In genomic region chr5:178627259-178627598, GRCh38 we compare ENCODE assay signal across 8 cellular contexts. TPM values are rescaled to one million over a fixed set of nuclear protein-coding genes. Genes with fewer than 3 reads are reported as not detected.
DNase-seq lines count a peak whose midpoint lies in the region; ATAC-seq and TF ChIP-seq lines count a peak whose summit lies in the region.

No MANE protein-coding gene starts in this region.

- H3K9me3 ChIP-seq in H9 (ENCODE audit: control insufficient read depth, low read depth, low read length) (no peaks in the 10 kb centered on the region), SK-N-MC (ENCODE audit: low read depth, low read length) (no peaks in the 10 kb centered on the region; the same call in 1 of the 2 replicates)

- no peaks in the 10 kb centered on the region for H4K20me1 ChIP-seq in H9 (ENCODE audit: control insufficient read depth, insufficient read depth, insufficient read length)

- no peak overlapping the region for H2BK120ac ChIP-seq in H9 (ENCODE audit: low read depth, low read length, poor library complexity, severe bottlenecking)

- DNase-seq in H9 (no peak), SK-N-MC (ENCODE audit: low read depth, low spot score) (no peak), foreskin keratinocyte (no peak), posterior cingulate gyrus (no peak)
- DNase-seq in activated CD8-positive, alpha-beta memory T cell treated with anti-CD3 and anti-CD28 coated beads, Interleukin-2, amount 50 U/mL, for 48 hours: no peak

- H3T11ph ChIP-seq in H9 (ENCODE audit: low read length): peak overlapping the region; percentile 22

- peak overlapping the region; percentile 74 to 96 for H3K4me3 Mint-ChIP-seq in H9

- peak overlapping the region; percentile 52 for H3K18ac ChIP-seq in H9 (ENCODE audit: insufficient read length, low read depth, low read length)

- no peak overlapping the region for H2BK20ac ChIP-seq in H9 (ENCODE audit: low read depth, low read length, poor library complexity, severe bottlenecking)

- H3K23me2 ChIP-seq in H9 (ENCODE audit: insufficient read length, low read depth, low read length, poor library complexity, severe bottlenecking): peaks cover 11% of the 10 kb centered on the region

- H3K4me2 ChIP-seq in H9 (ENCODE audit: insufficient read depth, insufficient read length, low read length): peak overlapping the region; percentile 75

- intact Hi-C loops in posterior cingulate gyrus (cut with DNase I): loop anchor here (2.0 to 10.0 kb wide), 3 partner anchors 108 to 928 kb away; partner anchors contain the start of genes RUFY1 and ZNF354A

- H3K4me1 ChIP-seq in H9 (ENCODE audit: insufficient read depth, low read length) (peaks cover 9% of the 10 kb centered on the region; the same call in 1 of the 2 replicates), foreskin keratinocyte (peaks cover 8% of the 10 kb centered on the region)

- H4K8ac ChIP-seq in H9 (replicated peaks; ENCODE audit: insufficient read length, low read depth, low read length): no peak overlapping the region

- no peak overlapping the region for H2BK12ac ChIP-seq in H9 (ENCODE audit: insufficient read length, low read depth, low read length)

- H3K27ac Mint-ChIP-seq in H9: peak overlapping the region in 1 of 3 experiments; percentile 60; a peak in 1 of 7 replicates

- H2AK5ac ChIP-seq in H9 (ENCODE audit: insufficient read length, low read length): no peak overlapping the region

- peak overlapping the region; percentile 66; the same call in 1 of the 2 replicates for H3K14ac ChIP-seq in H9 (ENCODE audit: insufficient read depth, low read length)

- H4K5ac ChIP-seq in H9 (ENCODE audit: insufficient read length, low read depth, low read length): no peak overlapping the region

- H3K36me3 ChIP-seq in SK-N-MC (ENCODE audit: insufficient read depth, low read length): peaks cover 10% of the 10 kb centered on the region

- H3K79me2 ChIP-seq in H9 (ENCODE audit: insufficient read depth, low read length): peaks cover 10% of the 10 kb centered on the region; the same call in 1 of the 2 replicates

- H3K56ac ChIP-seq in H9 (ENCODE audit: insufficient read length, low read depth, low read length): no peak overlapping the region

- H3K4me1 Mint-ChIP-seq in H9: peaks cover 23 to 36% of the 10 kb centered on the region in 2 experiments

- WGBS in H9 (ENCODE audit: extremely low coverage, insufficient read length, low lambda C conversion rate): no CpG with 5 or more reads among the region's 20 CpGs

- H3K79me1 ChIP-seq in H9 (ENCODE audit: insufficient read depth, low read depth, low read length, poor library complexity, severe bottlenecking): peaks cover 4% of the 10 kb centered on the region

- H3K27me3 ChIP-seq in H9 (ENCODE audit: insufficient read depth, low read length) (no peaks in the 10 kb centered on the region), foreskin keratinocyte (no peaks in the 10 kb centered on the region)

- no peak overlapping the region for H4K91ac ChIP-seq in H9 (ENCODE audit: insufficient read length, low read depth, low read length)

- no peak overlapping the region for H2BK5ac ChIP-seq in H9 (ENCODE audit: insufficient read length, low read length)

- H3K4me3 ChIP-seq in SK-N-MC (peak overlapping the region; percentile 57; the same call in 1 of the 2 replicates), skin epidermis (peak overlapping the region; percentile 62 to 95 (median 85))

- H3K27me3 Mint-ChIP-seq in H9 (ENCODE audit: low read depth): peaks cover 47% of the 10 kb centered on the region

- no peak for TF ChIP-seq CTCF in H9 (conservative IDR thresholded peaks at IDR 0.05)
- TF ChIP-seq CTCF in foreskin keratinocyte (conservative IDR thresholded peaks at IDR 0.05): no peak

- no peak overlapping the region for H3K27ac ChIP-seq in H9 (ENCODE audit: insufficient read length, low read depth, low read length)
- no peak overlapping the region for H3K27ac ChIP-seq in SK-N-MC
- H3K27ac ChIP-seq in foreskin keratinocyte: peak overlapping the region; percentile 80
- H3K27ac ChIP-seq in skin epidermis: peak overlapping the region in 20 of 21 experiments; percentile 61 to 100 (median 98)

- no peak overlapping the region for H3K23ac ChIP-seq in H9 (ENCODE audit: insufficient read length, low read depth, low read length)

- H3K9ac ChIP-seq in H9 (ENCODE audit: extremely low read depth, insufficient read length, low read length): no peak overlapping the region
- no peak overlapping the region for H3K9ac ChIP-seq in SK-N-MC (ENCODE audit: insufficient read length)

- H2AFZ ChIP-seq in H9 (ENCODE audit: low read length): no peak overlapping the region

- no peak overlapping the region for H3K4ac ChIP-seq in H9 (ENCODE audit: low read depth, low read length)

- peaks cover 0 to 6% of the 10 kb centered on the region in 2 experiments; a peak in 3 of 5 replicates for H3K9me3 Mint-ChIP-seq in H9

- ATAC-seq in foreskin keratinocyte (no peak), HG03025 (IDR thresholded peaks at IDR 0.05; ENCODE audit: low FRiP score, unreplicated experiment) (no peak), HG02973 (IDR thresholded peaks at IDR 0.05; ENCODE audit: unreplicated experiment) (no peak)

- no peak overlapping the region for H2BK15ac ChIP-seq in H9 (ENCODE audit: low read depth, low read length)

- H3K36me3 Mint-ChIP-seq in H9 (ENCODE audit: insufficient read depth in 1 of 3, low read depth in 3 of 3): peaks cover 0 to 8% (median 4%) of the 10 kb centered on the region in 3 experiments; a peak in 6 of 7 replicates

RNA-seq across cellular contexts. Expression of gene CLK4, which starts 0.4 kb away (rescaled TPM):
- total RNA-seq in H9 (2021): 10.9 and 12.5 TPM in 2 replicates
- total RNA-seq in foreskin keratinocyte: 8.3 and 9.5 TPM in 2 replicates
- 3.0 and 3.9 TPM in 2 replicates for polyA plus RNA-seq in foreskin keratinocyte

RNA-seq across cellular contexts. Expression of gene COL23A1, which starts 37.0 kb away (rescaled TPM):
- total RNA-seq in H9 (2021) (2.5 and 2.6 TPM in 2 replicates), foreskin keratinocyte (0.04 TPM in 1 of 2 replicates, not detected in the other)
- 0.03 and 0.07 TPM in 2 replicates for polyA plus RNA-seq in foreskin keratinocyte

Comparison
In these comparisons a context has a peak if more than half of its experiments do, and no peak if none do; other contexts are left out.
1. H3K27ac ChIP-seq: peak in foreskin keratinocyte (single experiment) and skin epidermis (20 of 21); none in H9 (single experiment) and SK-N-MC (single experiment).